Comparison of ENCODE assay signal across 8 cellular contexts in the genomic region with DNA sequence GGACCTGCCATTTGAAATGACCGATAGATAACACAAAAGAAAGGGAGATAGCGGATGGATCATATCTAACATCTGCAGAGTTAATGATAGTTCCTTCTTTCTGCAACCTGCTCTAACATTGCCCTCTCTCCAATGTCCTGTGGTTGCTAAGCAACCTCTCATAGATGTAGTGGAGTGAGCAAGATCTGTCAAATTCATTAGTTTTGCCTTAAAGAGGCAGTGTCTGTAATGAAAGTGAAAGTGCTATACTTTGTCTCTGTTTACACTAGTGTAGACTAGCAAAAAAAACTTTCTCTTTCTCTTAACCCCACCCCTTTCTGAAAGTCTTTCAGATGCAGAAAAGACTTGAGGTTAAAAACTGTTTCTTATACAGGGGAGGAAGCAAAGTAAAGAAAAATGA.
DNase-seq lines count a peak whose midpoint lies in the region; ATAC-seq and TF ChIP-seq lines count a peak whose summit lies in the region.

No MANE protein-coding gene starts in this region.

- H3K4me3 Mint-ChIP-seq in IgD-negative memory B cell (peak overlapping the region in 3 of 4 donors; percentile 38 to 59 (median 50)), natural killer cell (peak overlapping the region; percentile 52)

- no peak overlapping the region for H3K23ac ChIP-seq in trophoblast cell (ENCODE audit: low read length)

- H2BK5ac ChIP-seq in trophoblast cell (ENCODE audit: low read depth, low read length, poor library complexity): no peak overlapping the region

- H3K14ac ChIP-seq in trophoblast cell (ENCODE audit: low read length): no peak overlapping the region

- no peaks in the 10 kb centered on the region for H3K4me1 ChIP-seq in breast epithelium
- peaks cover 0 to 2% of the 10 kb centered on the region in 2 experiments for H3K4me1 ChIP-seq in trophoblast cell (ENCODE audit: control insufficient read depth in 1 of 2, insufficient read depth in 2 of 2, low read length in 2 of 2)
- no peaks in the 10 kb centered on the region for H3K4me1 ChIP-seq in osteoblast (ENCODE audit: insufficient read depth, low read length)

- H3K4me3 ChIP-seq in breast epithelium: peak overlapping the region; percentile 28 to 58 (median 42)
- H3K4me3 ChIP-seq in trophoblast cell (ENCODE audit: low read depth, low read length): no peak overlapping the region
- no peak overlapping the region for H3K4me3 ChIP-seq in osteoblast (ENCODE audit: insufficient read depth, low read length)

- H2BK12ac ChIP-seq in trophoblast cell (ENCODE audit: low read length): no peak overlapping the region

- H3K27ac ChIP-seq in breast epithelium: no peak overlapping the region
- H3K27ac ChIP-seq in trophoblast cell (ENCODE audit: low read depth, low read length): no peak overlapping the region
- no peak overlapping the region for H3K27ac ChIP-seq in osteoblast (ENCODE audit: low read depth, low read length)

- H3K18ac ChIP-seq in trophoblast cell (ENCODE audit: low read length): no peak overlapping the region

- H4K8ac ChIP-seq in trophoblast cell (ENCODE audit: low read depth, low read length): no peak overlapping the region

- no CpG with 5 or more reads among the region's 2 CpGs for WGBS in trophoblast cell (ENCODE audit: extremely low coverage, insufficient coverage, insufficient read length)

- H3K79me1 ChIP-seq in trophoblast cell (ENCODE audit: low read length): no peaks in the 10 kb centered on the region

- no peak overlapping the region for H2AK5ac ChIP-seq in trophoblast cell (ENCODE audit: low read length)

- TF ChIP-seq CTCF in GM10248 (IDR thresholded peaks at IDR 0.05; ENCODE audit: control extremely low read depth, extremely low read depth, low read depth, missing control alignments): no peak
- no peak for TF ChIP-seq CTCF in breast epithelium (IDR thresholded peaks at IDR 0.05)
- no peak for TF ChIP-seq CTCF in natural killer cell (IDR thresholded peaks at IDR 0.05)
- no peak for TF ChIP-seq CTCF in osteoblast (IDR thresholded peaks at IDR 0.05; ENCODE audit: extremely low read depth, low read depth, low read length)

- peak overlapping the region in 1 of 3 donors; percentile 14 for H3K27ac Mint-ChIP-seq in IgD-negative memory B cell
- peak overlapping the region in 1 of 2 donors; percentile 72 for H3K27ac Mint-ChIP-seq in natural killer cell

- H3K27me3 ChIP-seq in breast epithelium (no peaks in the 10 kb centered on the region), trophoblast cell (ENCODE audit: insufficient read depth, low read length) (no peaks in the 10 kb centered on the region), osteoblast (ENCODE audit: insufficient read depth, low read length) (no peaks in the 10 kb centered on the region)

- H3K4me2 ChIP-seq in trophoblast cell (ENCODE audit: low read length) (no peak overlapping the region), osteoblast (ENCODE audit: insufficient read depth, low read length) (no peak overlapping the region)

- H3K79me2 ChIP-seq in trophoblast cell (ENCODE audit: control insufficient read depth, insufficient read depth, low read length, poor library complexity) (no peaks in the 10 kb centered on the region), osteoblast (ENCODE audit: insufficient read depth, low read length) (no peaks in the 10 kb centered on the region)

- no peak overlapping the region for H2BK120ac ChIP-seq in trophoblast cell (ENCODE audit: insufficient read depth, low read length, poor library complexity)

- no peak overlapping the region for H4K12ac ChIP-seq in trophoblast cell (ENCODE audit: low read depth, low read length)

- no peak overlapping the region for H2AFZ ChIP-seq in trophoblast cell (ENCODE audit: insufficient read depth, low read length, poor library complexity)
- H2AFZ ChIP-seq in osteoblast (ENCODE audit: low read length): no peak overlapping the region

- H3K9ac ChIP-seq in trophoblast cell (ENCODE audit: low read length): no peak overlapping the region

- H4K91ac ChIP-seq in trophoblast cell (ENCODE audit: low read depth, low read length): no peak overlapping the region

- no peak for TF ChIP-seq POLR2A in breast epithelium (IDR thresholded peaks at IDR 0.05)

- POLR2A ChIA-PET in GM10248 (lab: Yijun Ruan, JAX): no interaction called here

- no peaks in the 10 kb centered on the region for H4K20me1 ChIP-seq in osteoblast (ENCODE audit: insufficient read depth, low read length)

- H3K36me3 ChIP-seq in breast epithelium: no peaks in the 10 kb centered on the region
- no peaks in the 10 kb centered on the region for H3K36me3 ChIP-seq in trophoblast cell (ENCODE audit: control insufficient read depth in 1 of 2, insufficient read depth in 2 of 2, low read length in 2 of 2)
- no peaks in the 10 kb centered on the region for H3K36me3 ChIP-seq in osteoblast (ENCODE audit: insufficient read depth, low read length)

- intact Hi-C loops in breast epithelium (cut with DNase I; ENCODE audit: low total_unique reads) (no loop called here), natural killer cell (cut with micrococcal nuclease) (no loop called here)

- H3K27me3 Mint-ChIP-seq in IgD-negative memory B cell: no peaks in the 10 kb centered on the region
- H3K27me3 Mint-ChIP-seq in natural killer cell (ENCODE audit: low read depth in 2 of 2): no peaks in the 10 kb centered on the region

- no peaks in the 10 kb centered on the region for H3K9me3 ChIP-seq in breast epithelium
- H3K9me3 ChIP-seq in trophoblast cell (ENCODE audit: insufficient read depth, low read depth, low read length): no peaks in the 10 kb centered on the region
- H3K9me3 ChIP-seq in osteoblast (ENCODE audit: low read depth, low read length): peaks cover 2% of the 10 kb centered on the region

- ATAC-seq in GM21515 (IDR thresholded peaks at IDR 0.05; ENCODE audit: unreplicated experiment) (peak; percentile 75), natural killer cell (peak; percentile 44 to 65 (median 59))

- no peaks in the 10 kb centered on the region for H3K36me3 Mint-ChIP-seq in IgD-negative memory B cell
- no peaks in the 10 kb centered on the region for H3K36me3 Mint-ChIP-seq in natural killer cell

- no peak overlapping the region for H3K4ac ChIP-seq in trophoblast cell (ENCODE audit: low read depth, low read length)

- peaks cover 0 to 4% (median 0%) of the 10 kb centered on the region in 3 donors for H3K4me1 Mint-ChIP-seq in IgD-negative memory B cell
- peaks cover 7 to 11% of the 10 kb centered on the region in 2 donors for H3K4me1 Mint-ChIP-seq in natural killer cell

- H3K9me3 Mint-ChIP-seq in IgD-negative memory B cell: no peaks in the 10 kb centered on the region
- peaks cover 2 to 4% of the 10 kb centered on the region in 2 donors for H3K9me3 Mint-ChIP-seq in natural killer cell

- DNase-seq in GM10248 (ENCODE audit: extremely low spot score) (peak; percentile 17), breast epithelium (ENCODE audit: low spot score in 2 of 2) (no peak), natural killer cell (no peak), trophoblast cell (no peak), osteoblast (ENCODE audit: insufficient read length, low spot score, missing footprints) (no peak)
- DNase-seq in stimulated activated CD4-positive, alpha-beta T cell treated with anti-CD3 and anti-CD28 coated beads, Interleukin-1b, Interleukin-23, amount 100 ng/mL, for 48 hours: no peak

- CTCF ChIA-PET in GM10248 (lab: Yijun Ruan, JAX): interaction anchor here (1.0 kb wide), 1 partner anchor 9 kb away, joined by 4 read pairs; no protein-coding TSS in a partner anchor

Comparison
In these comparisons a context has a peak if more than half of its experiments do, and no peak if none do; other contexts are left out.
1. H3K4me3 ChIP-seq: peak in breast epithelium (3 of 3); none in trophoblast cell (single experiment) and osteoblast (single experiment).